19 cellular contexts compared by ENCODE assay signal in the genomic region with DNA sequence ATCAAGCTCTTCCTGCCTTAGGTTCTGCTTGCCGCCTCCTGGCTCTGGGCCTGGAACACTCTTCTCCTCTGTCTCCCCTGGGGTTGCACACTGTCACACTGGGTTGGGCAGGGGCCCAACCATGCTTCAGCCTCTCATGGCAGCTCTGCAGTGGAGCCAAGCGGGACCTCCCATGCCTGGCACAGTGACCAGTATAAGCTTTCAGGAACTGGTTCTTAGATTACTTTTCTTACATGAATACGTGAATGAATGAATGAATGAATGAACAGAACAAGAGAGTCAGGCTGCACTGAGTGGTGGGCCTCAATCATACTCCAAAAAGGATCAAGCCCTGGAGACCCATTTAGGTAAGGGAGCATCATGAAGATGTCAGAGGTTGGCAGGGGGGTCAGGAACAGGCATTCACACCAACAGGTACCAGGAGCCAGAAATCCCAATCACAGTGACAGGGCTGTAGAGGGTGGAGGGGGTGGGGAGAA. TPM values are rescaled to one million over a fixed set of nuclear protein-coding genes. Genes with fewer than 3 reads are reported as not detected.
DNase-seq lines count a peak whose midpoint lies in the region; ATAC-seq lines count a peak whose summit lies in the region.
"Had no signal": no experiment of that assay in that cellular context is flagged by ENCODE, and none has a peak within 500 bp of the region (broad histone marks: within the 10 kb centered on the region; RNA-seq: fewer than 3 reads in every experiment).

No MANE protein-coding gene starts in this region.

- H3K9me3 ChIP-seq in T-helper 17 cell (ENCODE audit: control insufficient read depth, low read length, poor library complexity, severe bottlenecking): no peaks in the 10 kb centered on the region

- H3K4me3 Mint-ChIP-seq in T-helper 17 cell: no peak overlapping the region
- H3K4me3 Mint-ChIP-seq: activated T-cell treated with anti-CD3 and anti-CD28 coated beads, Interleukin-2, amount 50 U/mL, for 4 hours; naive thymus-derived CD4-positive, alpha-beta T cell; type B pancreatic cell had no signal

- peaks cover 37% of the 10 kb centered on the region for H3K27me3 Mint-ChIP-seq in T-helper 17 cell
- H3K27me3 Mint-ChIP-seq: type B pancreatic cell had no signal

- DNase-seq in T-helper 17 cell: no peak
- DNase-seq in mesenteric fat pad (ENCODE audit: low spot score): peak; percentile 67
- DNase-seq in caudate nucleus (lab: John Stamatoyannopoulos, UW): no peak
- DNase-seq in SK-N-DZ (ENCODE audit: low spot score): no peak
- no peak for DNase-seq in HT-29 (ENCODE audit: low spot score)
- DNase-seq: activated T-cell treated with anti-CD3 and anti-CD28 coated beads, Interleukin-2, amount 50 U/mL, for 4 hours; amniotic stem cell; erythroblast; naive thymus-derived CD4-positive, alpha-beta T cell; NCI-H1092; NCI-H2227 treated with DMSO at 0.1 percent for 48 hours; PC-9 had no signal

- peaks cover 6% of the 10 kb centered on the region for H3K36me3 Mint-ChIP-seq in T-helper 17 cell (ENCODE audit: low read depth)
- H3K36me3 Mint-ChIP-seq: type B pancreatic cell had no signal

- peaks cover 10% of the 10 kb centered on the region for H3K4me1 Mint-ChIP-seq in T-helper 17 cell

- no peak overlapping the region for H3K27ac Mint-ChIP-seq in T-helper 17 cell

- peak; percentile 30 for ATAC-seq in GM18909 (IDR thresholded peaks at IDR 0.05; ENCODE audit: poor library complexity, unreplicated experiment)
- peak; percentile 3 for ATAC-seq in HG02759 (IDR thresholded peaks at IDR 0.05; ENCODE audit: unreplicated experiment)
- ATAC-seq in T-helper 17 cell: peak; percentile 12
- ATAC-seq in HG03565 (IDR thresholded peaks at IDR 0.05; ENCODE audit: unreplicated experiment): no peak
- ATAC-seq: activated T-cell treated with anti-CD3 and anti-CD28 coated beads, Interleukin-2, amount 50 U/mL, for 4 hours had no signal

- no peak overlapping the region for H3K27ac ChIP-seq in caudate nucleus (ENCODE audit: low read depth, low read length)
- H3K27ac ChIP-seq: C4-2B, PC-9 had no signal

RNA-seq across cellular contexts. Expression of gene TMEM125, which starts 30.8 kb away (rescaled TPM):
- total RNA-seq in T-helper 17 cell: not detected
- total RNA-seq in mesenteric fat pad: not detected
- not detected in 2 replicates for polyA plus RNA-seq in SK-N-DZ (2014; cell fraction: cytosol; rRNA removed)
- polyA plus RNA-seq in SK-N-DZ (2014; cell fraction: nucleus; rRNA removed): not detected in 2 replicates
- total RNA-seq in HT-29 (2014; rRNA removed; shearing (Covaris generic)): 64.2 and 65.2 TPM in 2 replicates
- total RNA-seq: activated T-cell treated with anti-CD3 and anti-CD28 coated beads, Interleukin-2, amount 50 U/mL, for 4 hours; Daoy; H4 had no signal

RNA-seq across cellular contexts. Expression of gene C1orf210, which starts 46.4 kb away (rescaled TPM):
- not detected for total RNA-seq in T-helper 17 cell
- not detected for total RNA-seq in mesenteric fat pad
- not detected in 2 replicates for polyA plus RNA-seq in SK-N-DZ (2014; cell fraction: cytosol; rRNA removed)
- not detected in 2 replicates for polyA plus RNA-seq in SK-N-DZ (2014; cell fraction: nucleus; rRNA removed)
- 39.0 and 58.2 TPM in 2 replicates for total RNA-seq in HT-29 (2014; rRNA removed; shearing (Covaris generic))
- total RNA-seq: activated T-cell treated with anti-CD3 and anti-CD28 coated beads, Interleukin-2, amount 50 U/mL, for 4 hours; Daoy; H4; naive thymus-derived CD4-positive, alpha-beta T cell had no signal
- polyA plus RNA-seq: naive thymus-derived CD4-positive, alpha-beta T cell had no signal

Comparison
In these comparisons a context has a peak if more than half of its experiments do, and no peak if none do; other contexts are left out.
1. RNA of gene TMEM125, which starts 30.8 kb away (total RNA-seq): 64.2 to 65.2 TPM in HT-29; not detected in mesenteric fat pad (single experiment) and not detected in T-helper 17 cell; every median in the first group is over 10 times any median in the second.
2. RNA of gene C1orf210, which starts 46.4 kb away (total RNA-seq): 39.0 to 58.2 TPM in HT-29; not detected in mesenteric fat pad (single experiment) and not detected in T-helper 17 cell; every median in the first group is over 10 times any median in the second.